In the genomic region with DNA sequence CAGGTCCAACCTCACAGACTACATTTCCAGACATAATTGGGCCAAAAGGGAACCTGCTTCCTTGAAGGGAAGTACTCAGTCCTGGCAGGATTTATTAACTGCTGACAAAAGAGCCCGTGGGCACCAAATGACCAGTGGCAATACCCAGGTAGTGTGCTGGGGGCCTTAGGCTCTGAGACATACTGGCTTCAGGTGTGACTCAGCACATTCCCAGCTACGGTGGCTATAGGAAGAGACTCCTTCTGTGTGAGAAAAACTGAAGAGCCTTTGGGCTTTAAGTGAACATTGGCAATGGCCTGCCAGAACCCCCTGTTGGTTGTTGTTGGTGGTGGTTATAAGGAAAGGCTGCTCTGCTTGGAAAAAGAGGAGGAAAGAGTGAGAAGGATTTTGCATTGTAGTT, we compare ENCODE assay signal across 33 cellular contexts.
DNase-seq lines count a peak whose midpoint lies in the region; ATAC-seq, FAIRE-seq and TF ChIP-seq lines count a peak whose summit lies in the region.
"Had no signal": no experiment of that assay in that cellular context is flagged by ENCODE, and none has a peak within 500 bp of the region (broad histone marks: within the 10 kb centered on the region; RNA-seq: fewer than 3 reads in every experiment).

No MANE protein-coding gene starts in this region.

- no peak for TF ChIP-seq RAD21 in K562 (CRISPR knock-in tag; conservative IDR thresholded peaks at IDR 0.05 in 1 of 2, IDR thresholded peaks at IDR 0.05 in 1 of 2)

- no peak overlapping the region for H3K27ac ChIP-seq in K562 (ENCODE audit: extremely low read depth, low read depth, low read length)
- H3K27ac ChIP-seq: gastrocnemius medialis, GM23248, RWPE1, stomach, thyroid gland had no signal

- TF ChIP-seq CTCF in Caco-2 (IDR thresholded peaks at IDR 0.05; ENCODE audit: insufficient read depth in 1 of 2, low read depth in 1 of 2, low read length in 1 of 2, severe bottlenecking in 1 of 2, unreplicated experiment in 1 of 2), result no peak
- TF ChIP-seq CTCF in K562 (IDR thresholded peaks at IDR 0.05 in 2 of 3, conservative IDR thresholded peaks at IDR 0.05 in 1 of 3; ENCODE audit: insufficient read depth in 2 of 3, low read depth in 1 of 3, low read length in 3 of 3), result no peak
- no peak for TF ChIP-seq CTCF in osteocyte (IDR thresholded peaks at IDR 0.05)

- TF ChIP-seq POLR2A in K562 (conservative IDR thresholded peaks at IDR 0.05), result no peak

- no peak overlapping the region for H3K4me3 ChIP-seq in Caco-2 (ENCODE audit: low read depth, low read length)
- no peak overlapping the region for H3K4me3 ChIP-seq in K562
- H3K4me3 ChIP-seq: gastrocnemius medialis, GM23248, stomach, thyroid gland had no signal

- peaks cover 9% of the 10 kb centered on the region for H3K9me3 ChIP-seq in Caco-2
- peaks cover 1% of the 10 kb centered on the region; the same call in 1 of the 2 replicates for H3K9me3 ChIP-seq in K562 (replicated peaks; ENCODE audit: control insufficient read depth, insufficient read depth, low read depth, low read length)
- H3K9me3 ChIP-seq: gastrocnemius medialis, thyroid gland had no signal

- no peaks in the 10 kb centered on the region for H4K20me1 ChIP-seq in K562 (replicated peaks; ENCODE audit: control insufficient read depth, insufficient read depth, low read length)

- FAIRE-seq in K562 (lab: Jason Lieb, UNC), result no peak
- FAIRE-seq: GM12892, islet of Langerhans had no signal

- 0% methylated on average over 2 of the region's 2 CpGs for WGBS in K562 (ENCODE audit: insufficient coverage, low coverage, missing lambda C conversion rate)

- no peaks in the 10 kb centered on the region for H3K79me2 ChIP-seq in K562 (ENCODE audit: control insufficient read depth, insufficient read depth, low read length)

- H3K27me3 Mint-ChIP-seq in Caco-2 (ENCODE audit: insufficient read depth, unreplicated experiment), result no peaks in the 10 kb centered on the region
- H3K27me3 Mint-ChIP-seq in osteocyte (ENCODE audit: unreplicated experiment), result no peaks in the 10 kb centered on the region
- H3K27me3 Mint-ChIP-seq in stimulated activated memory B cell treated with anti-CD40 and anti-IgM and Interleukin-4, amounts not matched to agents 10 μg/mL and 1 μg/mL and 100 μg/mL, for 72 hours, result no peaks in the 10 kb centered on the region
- H3K27me3 Mint-ChIP-seq: activated CD4-positive, alpha-beta memory T cell treated with anti-CD3 and anti-CD28 coated beads for 36 hours had no signal

- H3K4me2 ChIP-seq in K562 (ENCODE audit: insufficient read depth, low read length), result no peak overlapping the region

- H3K9me3 Mint-ChIP-seq in Caco-2 (ENCODE audit: unreplicated experiment), result peaks cover 18% of the 10 kb centered on the region
- H3K9me3 Mint-ChIP-seq in osteocyte (ENCODE audit: unreplicated experiment), result peaks cover 18% of the 10 kb centered on the region
- H3K9me3 Mint-ChIP-seq in stimulated activated memory B cell treated with anti-CD40 and anti-IgM and Interleukin-4, amounts not matched to agents 10 μg/mL and 1 μg/mL and 100 μg/mL, for 72 hours, result peaks cover 11% of the 10 kb centered on the region

- H3K36me3 Mint-ChIP-seq in Caco-2 (ENCODE audit: insufficient read depth, unreplicated experiment), result no peaks in the 10 kb centered on the region
- no peaks in the 10 kb centered on the region for H3K36me3 Mint-ChIP-seq in osteocyte (ENCODE audit: unreplicated experiment)
- no peaks in the 10 kb centered on the region for H3K36me3 Mint-ChIP-seq in stimulated activated memory B cell treated with anti-CD40 and anti-IgM and Interleukin-4, amounts not matched to agents 10 μg/mL and 1 μg/mL and 100 μg/mL, for 72 hours
- H3K36me3 Mint-ChIP-seq: activated CD4-positive, alpha-beta memory T cell treated with anti-CD3 and anti-CD28 coated beads for 36 hours; natural killer cell had no signal

- peak overlapping the region; percentile 81 for H3K27ac Mint-ChIP-seq in Caco-2 (ENCODE audit: unreplicated experiment)
- H3K27ac Mint-ChIP-seq in osteocyte (ENCODE audit: unreplicated experiment), result no peak overlapping the region
- H3K27ac Mint-ChIP-seq in stimulated activated memory B cell treated with anti-CD40 and anti-IgM and Interleukin-4, amounts not matched to agents 10 μg/mL and 1 μg/mL and 100 μg/mL, for 72 hours, result no peak overlapping the region
- H3K27ac Mint-ChIP-seq: activated CD4-positive, alpha-beta memory T cell treated with anti-CD3 and anti-CD28 coated beads for 36 hours; activated naive CD4-positive, alpha-beta T cell treated with anti-CD3 and anti-CD28 coated beads, Interleukin-2, amount 50 U/mL, for 72 hours; natural killer cell had no signal

- BruUV-seq in Caco-2 (replicated peaks; lab: Mats Ljungman, UMichigan), result no TSS peak
- BruUV-seq in K562 (replicated peaks; lab: Mats Ljungman, UMichigan), result no TSS peak

- H3K4me3 Mint-ChIP-seq in Caco-2 (ENCODE audit: unreplicated experiment) (no peak overlapping the region), osteocyte (ENCODE audit: unreplicated experiment) (no peak overlapping the region)
- no peak overlapping the region for H3K4me3 Mint-ChIP-seq in stimulated activated memory B cell treated with anti-CD40 and anti-IgM and Interleukin-4, amounts not matched to agents 10 μg/mL and 1 μg/mL and 100 μg/mL, for 72 hours
- H3K4me3 Mint-ChIP-seq: activated CD4-positive, alpha-beta memory T cell treated with anti-CD3 and anti-CD28 coated beads for 36 hours; natural killer cell had no signal

- no peak for ATAC-seq in K562
- ATAC-seq in stimulated activated memory B cell treated with anti-CD40 and anti-IgM and Interleukin-4, amounts not matched to agents 10 μg/mL and 1 μg/mL and 100 μg/mL, for 72 hours, result no peak
- ATAC-seq: activated CD4-positive, CD25-positive, alpha-beta regulatory T cell treated with anti-CD3 and anti-CD28 coated beads, Interleukin-2, amount 50 U/mL, for 24 hours; activated naive CD4-positive, alpha-beta T cell treated with anti-CD3 and anti-CD28 coated beads, Interleukin-2, amount 50 U/mL, for 72 hours; gastrocnemius medialis; natural killer cell had no signal

- H3K9me1 ChIP-seq in K562 (ENCODE audit: control insufficient read depth, insufficient read depth, low read length), result no peaks in the 10 kb centered on the region

- H2AFZ ChIP-seq in K562 (ENCODE audit: low read depth, low read length), result no peak overlapping the region
- H2AFZ ChIP-seq: GM23248 had no signal

- H3K36me3 ChIP-seq in Caco-2 (ENCODE audit: control insufficient read depth, insufficient read depth, low read length), result no peaks in the 10 kb centered on the region
- H3K36me3 ChIP-seq in K562 (ENCODE audit: control insufficient read depth, insufficient read depth, low read length), result no peaks in the 10 kb centered on the region
- H3K36me3 ChIP-seq: gastrocnemius medialis, stomach, thyroid gland had no signal

- H3K4me1 ChIP-seq in Caco-2, result peaks cover 15% of the 10 kb centered on the region
- H3K4me1 ChIP-seq in K562 (replicated peaks in 1 of 2; ENCODE audit: control insufficient read depth in 2 of 2, insufficient read depth in 2 of 2, low read length in 2 of 2), result no peaks in the 10 kb centered on the region
- H3K4me1 ChIP-seq: gastrocnemius medialis, stomach, thyroid gland had no signal

- POLR2A ChIA-PET in Caco-2 (lab: Charles Lee) (no interaction called here), K562 (lab: Yijun Ruan, JAX) (no interaction called here)

- H3K4me1 Mint-ChIP-seq in Caco-2 (ENCODE audit: low read depth, unreplicated experiment) (peaks cover 10% of the 10 kb centered on the region), osteocyte (ENCODE audit: unreplicated experiment) (no peaks in the 10 kb centered on the region)
- H3K4me1 Mint-ChIP-seq in stimulated activated memory B cell treated with anti-CD40 and anti-IgM and Interleukin-4, amounts not matched to agents 10 μg/mL and 1 μg/mL and 100 μg/mL, for 72 hours, result no peaks in the 10 kb centered on the region
- H3K4me1 Mint-ChIP-seq: natural killer cell had no signal

- intact Hi-C loops in Caco-2 (cut with micrococcal nuclease; ENCODE audit: unreplicated experiment) (no loop called here), K562 (cut with micrococcal nuclease) (no loop called here)

- DNase-seq in Caco-2 (no peak), HT-29 (ENCODE audit: low spot score) (peak; percentile 28), K562 (ENCODE audit: extremely low read depth in 1 of 4, low spot score in 3 of 4) (no peak), islet precursor cell (peak; percentile 81), osteocyte (ENCODE audit: extremely low spot score, unreplicated experiment) (no peak), epidermal melanocyte (ENCODE audit: insufficient read length, low spot score) (no peak)
- DNase-seq: activated CD4-positive, alpha-beta memory T cell treated with anti-CD3 and anti-CD28 coated beads for 36 hours; activated CD8-positive, alpha-beta memory T cell treated with anti-CD3 and anti-CD28 coated beads, Interleukin-2, amount 50 U/mL, for 48 hours; aorta; C1 segment of cervical spinal cord; caudate nucleus; COR-L47; cortex of kidney; gastrocnemius medialis; GM23248; KG1; MM.1S; natural killer cell; NCI-H1417; NCI-H2081 treated with DMSO at 0.1 percent for 48 hours; NCI-H345; NCI-H774; occipital lobe; stimulated activated CD8-positive, alpha-beta memory T cell treated with anti-CD3 and anti-CD28 coated beads, Interleukin-4, amount 100 ng/mL, for 48 hours; stomach; T-helper 1 cell; thyroid gland had no signal

- in situ Hi-C loops in K562 (cut with MboI), result no loop called here

- H3K9ac ChIP-seq in K562 (ENCODE audit: insufficient read depth in 1 of 2, low read depth in 2 of 2, low read length in 2 of 2), result no peak overlapping the region
- H3K9ac ChIP-seq: GM23248 had no signal

- H3K27me3 ChIP-seq in Caco-2 (replicated peaks; ENCODE audit: control insufficient read depth, insufficient read depth, low read length) (no peaks in the 10 kb centered on the region), K562 (ENCODE audit: control insufficient read depth in 2 of 2, insufficient read depth in 2 of 2, low read length in 2 of 2) (no peaks in the 10 kb centered on the region)
- H3K27me3 ChIP-seq: gastrocnemius medialis, stomach, thyroid gland had no signal

- CTCF ChIA-PET in Caco-2 (lab: Charles Lee), result no interaction called here
- CTCF ChIA-PET in K562 (lab: Yijun Ruan, JAX; ENCODE audit: low intra/inter-chr PET ratio), result no interaction called here

- TF ChIP-seq EP300 in K562 (IDR thresholded peaks at IDR 0.05; ENCODE audit: low read length), result no peak

TF ChIP-seq in K562, 482 proteins besides CTCF, POLR2A, EP300 and RAD21 (continues in another document):
- TF ChIP-seq MYC (IDR thresholded peaks at IDR 0.05; ENCODE audit: low read depth, low read length) (no peak), MYC (CRISPR knock-in tag; IDR thresholded peaks at IDR 0.05; ENCODE audit: borderline replicate concordance, low read depth) (no peak), HEY1 (CRISPR knock-in tag; IDR thresholded peaks at IDR 0.05; ENCODE audit: borderline replicate concordance) (no peak)

Comparison
In these comparisons a context has a peak if more than half of its experiments do, and no peak if none do; other contexts are left out.
1. DNase-seq: peak in HT-29 (single experiment) and islet precursor cell (single experiment); none in Caco-2 (0 of 2), K562 (0 of 4), osteocyte (single experiment) and epidermal melanocyte (single experiment).